ENCODE assay signal across 18 cellular contexts in the genomic region with DNA sequence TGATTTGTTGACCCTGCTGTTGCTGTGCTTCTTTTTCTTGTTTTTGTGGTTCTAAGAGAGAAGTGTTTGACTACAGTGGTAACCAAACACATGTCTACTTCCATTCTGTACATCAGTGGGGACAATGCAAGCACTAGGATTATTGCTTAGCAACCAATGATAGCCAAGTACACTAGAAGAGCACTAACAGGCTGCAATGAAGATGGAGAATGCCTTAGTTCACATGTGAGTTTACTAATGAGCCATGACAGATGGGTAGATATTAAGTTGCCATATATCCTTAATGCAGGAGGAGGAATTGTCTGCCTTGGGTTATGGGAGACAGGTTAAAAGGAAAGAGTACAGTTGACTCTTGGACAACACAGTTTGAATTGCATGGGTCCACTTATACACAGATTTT. TPM values are rescaled to one million over a fixed set of nuclear protein-coding genes. Genes with fewer than 3 reads are reported as not detected.
DNase-seq lines count a peak whose midpoint lies in the region; ATAC-seq, FAIRE-seq and TF ChIP-seq lines count a peak whose summit lies in the region.
"Had no signal": no experiment of that assay in that cellular context is flagged by ENCODE, and none has a peak within 500 bp of the region (broad histone marks: within the 10 kb centered on the region; RNA-seq: fewer than 3 reads in every experiment).

No MANE protein-coding gene starts in this region.

- H3K27ac ChIP-seq in BLaER1 treated with 17β-estradiol and CSF1 and Interleukin-3, amounts not matched to agents 10 nM and 100 nM: peak overlapping the region in 9 of 11 experiments; percentile 55 to 88 (median 82); a peak in 15 of 22 replicates
- H3K27ac ChIP-seq in HL-60 (replicated peaks) (peak overlapping the region; percentile 88), K562 (ENCODE audit: extremely low read depth, low read depth, low read length) (no peak overlapping the region)
- H3K27ac ChIP-seq: brain microvascular endothelial cell, KMS-11, pancreas had no signal

- POLR2A ChIA-PET in K562 (lab: Yijun Ruan, JAX): no interaction called here

- no peak for DNase-seq in HL-60 (ENCODE audit: low read depth in 1 of 2, low spot score in 1 of 2)
- DNase-seq in NCI-H345 treated with DMSO at 0.1 percent for 48 hours (lab: John Stamatoyannopoulos, UW; ENCODE audit: unreplicated experiment): peak; percentile 48
- DNase-seq in K562 (ENCODE audit: extremely low read depth in 1 of 4, low spot score in 3 of 4): no peak
- DNase-seq in stimulated activated CD4-positive, alpha-beta T cell treated with anti-CD3 and anti-CD28 coated beads, Interleukin-2, amount 100 ng/mL, for 24 hours: no peak
- DNase-seq in amniotic stem cell (lab: John Stamatoyannopoulos, UW): no peak
- DNase-seq: activated CD4-positive, CD25-positive, alpha-beta regulatory T cell; activated naive CD8-positive, alpha-beta T cell treated with anti-CD3 and anti-CD28 coated beads for 36 hours; brain microvascular endothelial cell; Calu3; erythroblast; NCI-H1105 treated with DMSO at 0.1 percent for 48 hours; pancreas; substantia nigra; T-helper 17 cell had no signal

- peaks cover 19 to 42% (median 34%) of the 10 kb centered on the region in 11 experiments for H3K9me3 ChIP-seq in BLaER1 treated with 17β-estradiol and CSF1 and Interleukin-3, amounts not matched to agents 10 nM and 100 nM (replicated peaks in 1 of 11)
- no peaks in the 10 kb centered on the region; the same call in 1 of the 2 replicates for H3K9me3 ChIP-seq in K562 (replicated peaks; ENCODE audit: control insufficient read depth, insufficient read depth, low read depth, low read length)
- H3K9me3 ChIP-seq: pancreas had no signal

- H3K9me1 ChIP-seq in K562 (ENCODE audit: control insufficient read depth, insufficient read depth, low read length): no peaks in the 10 kb centered on the region

- H3K4me3 ChIP-seq in BLaER1 treated with 17β-estradiol and CSF1 and Interleukin-3, amounts not matched to agents 10 nM and 100 nM: no peak overlapping the region
- H3K4me3 ChIP-seq in HL-60 (replicated peaks; ENCODE audit: insufficient read depth, low read length) (no peak overlapping the region), K562 (no peak overlapping the region)
- H3K4me3 ChIP-seq: pancreas had no signal

- H3K4me1 ChIP-seq in BLaER1 treated with 17β-estradiol and CSF1 and Interleukin-3, amounts not matched to agents 10 nM and 100 nM: peaks cover 19 to 33% (median 29%) of the 10 kb centered on the region in 10 experiments
- H3K4me1 ChIP-seq in K562 (replicated peaks in 1 of 2; ENCODE audit: control insufficient read depth in 2 of 2, insufficient read depth in 2 of 2, low read length in 2 of 2): no peaks in the 10 kb centered on the region
- H3K4me1 ChIP-seq: pancreas had no signal

- H3K79me2 ChIP-seq in K562 (ENCODE audit: control insufficient read depth, insufficient read depth, low read length): no peaks in the 10 kb centered on the region

- no peak for TF ChIP-seq EP300 in K562 (IDR thresholded peaks at IDR 0.05; ENCODE audit: low read length)

- TF ChIP-seq POLR2A in K562 (conservative IDR thresholded peaks at IDR 0.05): no peak

- peak; percentile 6 for FAIRE-seq in K562 (lab: Jason Lieb, UNC)
- FAIRE-seq: pancreas had no signal

- BruUV-seq in K562 (replicated peaks; lab: Mats Ljungman, UMichigan): no TSS peak

- intact Hi-C loops in K562 (cut with micrococcal nuclease): no loop called here

- H3K4me2 ChIP-seq in BLaER1 treated with 17β-estradiol and CSF1 and Interleukin-3, amounts not matched to agents 10 nM and 100 nM: peak overlapping the region; percentile 0 to 68 (median 52); a peak in 18 of 22 replicates
- H3K4me2 ChIP-seq in K562 (ENCODE audit: insufficient read depth, low read length): no peak overlapping the region
- H3K4me2 ChIP-seq: KMS-11 had no signal

- peaks cover 4 to 46% (median 26%) of the 10 kb centered on the region in 11 experiments; a peak in 17 of 22 replicates for H3K36me3 ChIP-seq in BLaER1 treated with 17β-estradiol and CSF1 and Interleukin-3, amounts not matched to agents 10 nM and 100 nM
- H3K36me3 ChIP-seq in K562 (ENCODE audit: control insufficient read depth, insufficient read depth, low read length): no peaks in the 10 kb centered on the region
- H3K36me3 ChIP-seq: brain microvascular endothelial cell, pancreas had no signal

- H3K9ac ChIP-seq in BLaER1 treated with 17β-estradiol and CSF1 and Interleukin-3, amounts not matched to agents 10 nM and 100 nM: peak overlapping the region in 4 of 11 experiments; percentile 59 to 74 (median 71); a peak in 3 of 22 replicates
- H3K9ac ChIP-seq in K562 (ENCODE audit: insufficient read depth in 1 of 2, low read depth in 2 of 2, low read length in 2 of 2): no peak overlapping the region
- H3K9ac ChIP-seq: KMS-11 had no signal

- in situ Hi-C loops in K562 (cut with MboI): no loop called here

- TF ChIP-seq CTCF in HL-60 (IDR thresholded peaks at IDR 0.05; ENCODE audit: insufficient read depth, low read length) (no peak), K562 (IDR thresholded peaks at IDR 0.05 in 2 of 3, conservative IDR thresholded peaks at IDR 0.05 in 1 of 3; ENCODE audit: insufficient read depth in 2 of 3, low read depth in 1 of 3, low read length in 3 of 3) (no peak)

- no peak overlapping the region for H2AFZ ChIP-seq in K562 (ENCODE audit: low read depth, low read length)

- no peaks in the 10 kb centered on the region for H3K27me3 ChIP-seq in BLaER1 treated with 17β-estradiol and CSF1 and Interleukin-3, amounts not matched to agents 10 nM and 100 nM
- H3K27me3 ChIP-seq in HL-60 (ENCODE audit: insufficient read depth, poor library complexity, severe bottlenecking) (no peaks in the 10 kb centered on the region), K562 (ENCODE audit: control insufficient read depth in 2 of 2, insufficient read depth in 2 of 2, low read length in 2 of 2) (no peaks in the 10 kb centered on the region)
- H3K27me3 ChIP-seq: brain microvascular endothelial cell, pancreas had no signal

- no peaks in the 10 kb centered on the region for H4K20me1 ChIP-seq in BLaER1 treated with 17β-estradiol and CSF1 and Interleukin-3, amounts not matched to agents 10 nM and 100 nM
- H4K20me1 ChIP-seq in K562 (replicated peaks; ENCODE audit: control insufficient read depth, insufficient read depth, low read length): no peaks in the 10 kb centered on the region

- CTCF ChIA-PET in K562 (lab: Yijun Ruan, JAX; ENCODE audit: low intra/inter-chr PET ratio): no interaction called here

- ATAC-seq in K562 (no peak), HG03457 (IDR thresholded peaks at IDR 0.05; ENCODE audit: unreplicated experiment) (no peak), GM21576 (IDR thresholded peaks at IDR 0.05; ENCODE audit: unreplicated experiment) (no peak)
- ATAC-seq: T-helper 17 cell had no signal

- TF ChIP-seq RAD21 in K562 (CRISPR knock-in tag; conservative IDR thresholded peaks at IDR 0.05 in 1 of 2, IDR thresholded peaks at IDR 0.05 in 1 of 2): no peak

TF ChIP-seq in K562, 482 proteins besides CTCF, POLR2A, EP300 and RAD21 (continues in another document):
- TF ChIP-seq, protein P1, sequence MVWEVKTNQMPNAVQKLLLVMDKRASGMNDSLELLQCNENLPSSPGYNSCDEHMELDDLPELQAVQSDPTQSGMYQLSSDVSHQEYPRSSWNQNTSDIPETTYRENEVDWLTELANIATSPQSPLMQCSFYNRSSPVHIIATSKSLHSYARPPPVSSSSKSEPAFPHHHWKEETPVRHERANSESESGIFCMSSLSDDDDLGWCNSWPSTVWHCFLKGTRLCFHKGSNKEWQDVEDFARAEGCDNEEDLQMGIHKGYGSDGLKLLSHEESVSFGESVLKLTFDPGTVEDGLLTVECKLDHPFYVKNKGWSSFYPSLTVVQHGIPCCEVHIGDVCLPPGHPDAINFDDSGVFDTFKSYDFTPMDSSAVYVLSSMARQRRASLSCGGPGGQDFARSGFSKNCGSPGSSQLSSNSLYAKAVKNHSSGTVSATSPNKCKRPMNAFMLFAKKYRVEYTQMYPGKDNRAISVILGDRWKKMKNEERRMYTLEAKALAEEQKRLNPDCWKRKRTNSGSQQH (CRISPR knock-in tag; IDR thresholded peaks at IDR 0.05): no peak

RNA-seq across cellular contexts. Expression of gene EFCAB5, which starts 8.3 kb away (rescaled TPM):
- not detected in 2 replicates for total RNA-seq in K562 (2011; cell fraction: chromatin; rRNA removed; ENCODE audit: low replicate concordance)
- not detected in 2 replicates for total RNA-seq in K562 (2011; cell fraction: nucleolus; rRNA removed)
- not detected in 2 replicates for total RNA-seq in K562 (2011; cell fraction: nucleoplasm; rRNA removed)
- total RNA-seq in K562 (2014; rRNA removed) (not detected in 2 replicates), K562 (2014; rRNA removed; fragmentation: Illumina TruSeq; extraction: Trizol) (not detected in 2 replicates), K562 (2015; rRNA removed; fragmentation: Illumina TruSeq; extraction: Trizol) (not detected in 2 replicates), K562 (2021) (not detected in 2 replicates)
- polyA plus RNA-seq in K562 (2011; rRNA removed) (not detected in 2 replicates), K562 (2014; fragmentation: Illumina TruSeq; extraction: Trizol) (0.03 TPM in 1 of 2 replicates, not detected in the other), K562 (2014; fragmentation: Nextera tagmentation; extraction: Ambion mirVana) (under 1 TPM; 0.06 to 0.11 TPM), K562 (2014; rRNA removed) (0.04 TPM in 1 of 2 replicates, not detected in the other)
- polyA plus RNA-seq in K562 (2011; cell fraction: cytosol; rRNA removed): 0.03 TPM in 1 of 2 replicates, not detected in the other
- polyA plus RNA-seq in K562 (2011; cell fraction: nucleus; rRNA removed): not detected in 2 replicates
- 0.10 TPM in 1 of 2 replicates, not detected in the other for polyA plus RNA-seq in K562 (2012)
- polyA minus RNA-seq in K562 (2011; rRNA and poly(A)+ RNA removed): not detected in 2 replicates
- polyA minus RNA-seq in K562 (2011; cell fraction: cytosol; rRNA and poly(A)+ RNA removed): not detected in 2 replicates
- polyA minus RNA-seq in K562 (2011; cell fraction: nucleus; rRNA and poly(A)+ RNA removed): not detected in 2 replicates

RNA-seq across cellular contexts. Expression of gene SSH2, which starts 19.7 kb away (rescaled TPM):
- 26.8 and 53.5 TPM in 2 replicates for total RNA-seq in K562 (2011; cell fraction: chromatin; rRNA removed; ENCODE audit: low replicate concordance)
- 14.3 and 17.4 TPM in 2 replicates for total RNA-seq in K562 (2011; cell fraction: nucleolus; rRNA removed)
- total RNA-seq in K562 (2011; cell fraction: nucleoplasm; rRNA removed): 40.3 and 94.6 TPM in 2 replicates
- total RNA-seq in K562 (2014; rRNA removed): 5.2 and 6.8 TPM in 2 replicates
- 6.9 and 7.7 TPM in 2 replicates for total RNA-seq in K562 (2014; rRNA removed; fragmentation: Illumina TruSeq; extraction: Trizol)
- 12.1 and 12.2 TPM in 2 replicates for total RNA-seq in K562 (2015; rRNA removed; fragmentation: Illumina TruSeq; extraction: Trizol)
- total RNA-seq in K562 (2021): 13.6 and 16.1 TPM in 2 replicates
- 6.7 and 13.2 TPM in 2 replicates for polyA plus RNA-seq in K562 (2011; rRNA removed)
- 9.3 and 14.7 TPM in 2 replicates for polyA plus RNA-seq in K562 (2011; cell fraction: cytosol; rRNA removed)
- 8.4 and 11.6 TPM in 2 replicates for polyA plus RNA-seq in K562 (2011; cell fraction: nucleus; rRNA removed)
- polyA plus RNA-seq in K562 (2012): 16.6 and 20.6 TPM in 2 replicates
- polyA plus RNA-seq in K562 (2014; fragmentation: Illumina TruSeq; extraction: Trizol): 14.3 and 15.6 TPM in 2 replicates
- 1 to 10 TPM; 3.9 to 6.2 TPM for polyA plus RNA-seq in K562 (2014; fragmentation: Nextera tagmentation; extraction: Ambion mirVana)
- polyA plus RNA-seq in K562 (2014; rRNA removed): 10.2 and 13.0 TPM in 2 replicates
- polyA minus RNA-seq in K562 (2011; rRNA and poly(A)+ RNA removed): 17.0 and 30.7 TPM in 2 replicates
- 5.9 and 15.7 TPM in 2 replicates for polyA minus RNA-seq in K562 (2011; cell fraction: cytosol; rRNA and poly(A)+ RNA removed)
- polyA minus RNA-seq in K562 (2011; cell fraction: nucleus; rRNA and poly(A)+ RNA removed): 10.5 and 11.6 TPM in 2 replicates
